In genomic region chr2:232576995-232577394, GRCh38 we compare ENCODE assay signal across 23 cellular contexts. TPM values are rescaled to one million over a fixed set of nuclear protein-coding genes. Genes with fewer than 3 reads are reported as not detected.
DNase-seq lines count a peak whose midpoint lies in the region; ATAC-seq, FAIRE-seq and TF ChIP-seq lines count a peak whose summit lies in the region.
"Had no signal": no experiment of that assay in that cellular context is flagged by ENCODE, and none has a peak within 500 bp of the region (broad histone marks: within the 10 kb centered on the region; RNA-seq: fewer than 3 reads in every experiment).

No MANE protein-coding gene starts in this region.

- H3K4me1 Mint-ChIP-seq in H9 = no peaks in the 10 kb centered on the region
- H3K4me1 Mint-ChIP-seq: activated naive CD4-positive, alpha-beta T cell treated with anti-CD3 and anti-CD28 coated beads, Interleukin-2, amount 50 U/mL, for 24 hours had no signal

- no peak overlapping the region for H3K4me2 ChIP-seq in H9 (ENCODE audit: insufficient read depth, insufficient read length, low read length)

- H3K18ac ChIP-seq in H9 (ENCODE audit: insufficient read length, low read depth, low read length) = no peak overlapping the region

- H2AFZ ChIP-seq in H9 (ENCODE audit: low read length) = no peak overlapping the region
- H2AFZ ChIP-seq: parathyroid adenoma had no signal

- no peak overlapping the region for H3K4ac ChIP-seq in H9 (ENCODE audit: low read depth, low read length)

- ATAC-seq in GM18498 (IDR thresholded peaks at IDR 0.05; ENCODE audit: unreplicated experiment) = no peak
- ATAC-seq: activated CD8-positive, alpha-beta T cell treated with anti-CD3 and anti-CD28 coated beads for 36 hours; activated T-cell treated with anti-CD3 and anti-CD28 coated beads, Interleukin-2, amount 50 U/mL, for 4 hours; left lung had no signal

- H4K20me1 ChIP-seq in H9 (ENCODE audit: control insufficient read depth, insufficient read depth, insufficient read length) = no peaks in the 10 kb centered on the region

- H3K56ac ChIP-seq in H9 (ENCODE audit: insufficient read length, low read depth, low read length) = no peak overlapping the region

- H3K4me1 ChIP-seq in skeletal muscle tissue (ENCODE audit: control insufficient read depth in 3 of 3, insufficient read depth in 3 of 3, low read length in 3 of 3) = peaks cover 28 to 52% (median 36%) of the 10 kb centered on the region in 3 donors
- H3K4me1 ChIP-seq in H9 (ENCODE audit: insufficient read depth, low read length) = no peaks in the 10 kb centered on the region
- H3K4me1 ChIP-seq: spleen had no signal

- no peaks in the 10 kb centered on the region for H3K79me1 ChIP-seq in H9 (ENCODE audit: insufficient read depth, low read depth, low read length, poor library complexity, severe bottlenecking)

- no peaks in the 10 kb centered on the region for H3K9me3 Mint-ChIP-seq in H9
- H3K9me3 Mint-ChIP-seq: activated CD8-positive, alpha-beta T cell treated with anti-CD3 and anti-CD28 coated beads for 36 hours; activated naive CD4-positive, alpha-beta T cell treated with anti-CD3 and anti-CD28 coated beads, Interleukin-2, amount 50 U/mL, for 24 hours; activated T-cell treated with anti-CD3 and anti-CD28 coated beads, Interleukin-2, amount 50 U/mL, for 4 hours had no signal

- H3K14ac ChIP-seq in H9 (ENCODE audit: insufficient read depth, low read length) = no peak overlapping the region

- DNase-seq in HTR-8/SVneo (ENCODE audit: insufficient read length, low spot score) = peak; percentile 30
- peak; percentile 24 for DNase-seq in bronchial epithelial cell (ENCODE audit: low read depth)
- DNase-seq in islet precursor cell = peak; percentile 71
- DNase-seq in H9 = no peak
- no peak for DNase-seq in stimulated activated CD8-positive, alpha-beta memory T cell treated with anti-CD3 and anti-CD28 coated beads, Interleukin-4, amount 100 ng/mL, for 48 hours
- DNase-seq: activated CD8-positive, alpha-beta T cell treated with anti-CD3 and anti-CD28 coated beads for 36 hours; activated T-cell treated with anti-CD3 and anti-CD28 coated beads, Interleukin-2, amount 50 U/mL, for 4 hours; effector memory CD4-positive, alpha-beta T cell; foreskin melanocyte; HCEC 1CT; left lung; NCI-H2029; NCI-H510A; spleen; WERI-Rb-1 had no signal

- H3K36me3 ChIP-seq in bronchial epithelial cell (ENCODE audit: control insufficient read depth, insufficient read depth, low read length) = no peaks in the 10 kb centered on the region
- peaks cover 12 to 28% (median 14%) of the 10 kb centered on the region in 3 donors for H3K36me3 ChIP-seq in skeletal muscle tissue (ENCODE audit: control insufficient read depth in 3 of 3, insufficient read depth in 3 of 3, low read length in 3 of 3)

- no peak overlapping the region for H2AK5ac ChIP-seq in H9 (ENCODE audit: insufficient read length, low read length)

- H4K91ac ChIP-seq in H9 (ENCODE audit: insufficient read length, low read depth, low read length) = no peak overlapping the region

- peak overlapping the region in 2 of 3 donors; percentile 1 to 4 for H3K9ac ChIP-seq in skeletal muscle tissue (ENCODE audit: low read depth in 1 of 3, low read length in 3 of 3)
- no peak overlapping the region for H3K9ac ChIP-seq in H9 (ENCODE audit: extremely low read depth, insufficient read length, low read length)
- H3K9ac ChIP-seq: parathyroid adenoma had no signal

- H3K23me2 ChIP-seq in H9 (ENCODE audit: insufficient read length, low read depth, low read length, poor library complexity, severe bottlenecking) = no peaks in the 10 kb centered on the region

- H3K23ac ChIP-seq in H9 (ENCODE audit: insufficient read length, low read depth, low read length) = no peak overlapping the region

- H3K27me3 Mint-ChIP-seq in H9 (ENCODE audit: low read depth) = no peaks in the 10 kb centered on the region
- H3K27me3 Mint-ChIP-seq: activated CD8-positive, alpha-beta T cell treated with anti-CD3 and anti-CD28 coated beads for 36 hours; activated naive CD4-positive, alpha-beta T cell treated with anti-CD3 and anti-CD28 coated beads, Interleukin-2, amount 50 U/mL, for 24 hours; B cell had no signal

- no peak overlapping the region for H2BK12ac ChIP-seq in H9 (ENCODE audit: insufficient read length, low read depth, low read length)

- H3K4me3 ChIP-seq in bronchial epithelial cell (ENCODE audit: low read depth, low read length) (no peak overlapping the region), skeletal muscle tissue (ENCODE audit: low read length in 3 of 3) (no peak overlapping the region)
- H3K4me3 ChIP-seq: left lung, spleen, thoracic aorta had no signal

- no peak overlapping the region for H3K4me3 Mint-ChIP-seq in H9
- H3K4me3 Mint-ChIP-seq: activated CD8-positive, alpha-beta T cell treated with anti-CD3 and anti-CD28 coated beads for 36 hours; activated naive CD4-positive, alpha-beta T cell treated with anti-CD3 and anti-CD28 coated beads, Interleukin-2, amount 50 U/mL, for 24 hours; activated T-cell treated with anti-CD3 and anti-CD28 coated beads, Interleukin-2, amount 50 U/mL, for 4 hours; B cell had no signal

- whole genome bisulfite sequencing in H9 (ENCODE audit: extremely low coverage, insufficient read length, low lambda C conversion rate) = no CpG with 5 or more reads among the region's 2 CpGs

- FAIRE-seq in HTR-8/SVneo (lab: Jason Lieb, UNC) = peak; percentile 42
- no peak for FAIRE-seq in bronchial epithelial cell (lab: Jason Lieb, UNC)

- H2BK5ac ChIP-seq in H9 (ENCODE audit: insufficient read length, low read length) = no peak overlapping the region

- peaks cover 4 to 59% (median 37%) of the 10 kb centered on the region in 3 experiments; a peak in 6 of 7 replicates for H3K36me3 Mint-ChIP-seq in H9 (ENCODE audit: insufficient read depth in 1 of 3, low read depth in 3 of 3)

- H4K5ac ChIP-seq in H9 (ENCODE audit: insufficient read length, low read depth, low read length) = no peak overlapping the region

- no peak overlapping the region for H3K27ac Mint-ChIP-seq in H9
- H3K27ac Mint-ChIP-seq: activated CD8-positive, alpha-beta T cell treated with anti-CD3 and anti-CD28 coated beads for 36 hours; activated naive CD4-positive, alpha-beta T cell treated with anti-CD3 and anti-CD28 coated beads, Interleukin-2, amount 50 U/mL, for 24 hours; B cell had no signal

- no peak overlapping the region for H4K8ac ChIP-seq in H9 (replicated peaks; ENCODE audit: insufficient read length, low read depth, low read length)

- no peak overlapping the region for H2BK15ac ChIP-seq in H9 (ENCODE audit: low read depth, low read length)

- H2BK120ac ChIP-seq in H9 (ENCODE audit: low read depth, low read length, poor library complexity, severe bottlenecking) = no peak overlapping the region

- H3K27me3 ChIP-seq in bronchial epithelial cell (ENCODE audit: control insufficient read depth, insufficient read depth, low read length) (no peaks in the 10 kb centered on the region), skeletal muscle tissue (ENCODE audit: control insufficient read depth in 3 of 3, insufficient read depth in 3 of 3, low read length in 3 of 3) (no peaks in the 10 kb centered on the region), H9 (ENCODE audit: insufficient read depth, low read length) (no peaks in the 10 kb centered on the region)
- H3K27me3 ChIP-seq: left lung, spleen had no signal

- H3K9me3 ChIP-seq in skeletal muscle tissue (ENCODE audit: control insufficient read depth in 3 of 3, low read length in 3 of 3) (no peaks in the 10 kb centered on the region), H9 (ENCODE audit: control insufficient read depth, low read depth, low read length) (no peaks in the 10 kb centered on the region)
- H3K9me3 ChIP-seq: left lung, spleen, thoracic aorta had no signal

- H3K79me2 ChIP-seq in H9 (ENCODE audit: insufficient read depth, low read length) = no peaks in the 10 kb centered on the region
- H3K79me2 ChIP-seq: parathyroid adenoma had no signal

- no peak for TF ChIP-seq CTCF in bronchial epithelial cell (IDR thresholded peaks at IDR 0.05; ENCODE audit: insufficient read depth, low read length, severe bottlenecking)
- no peak for TF ChIP-seq CTCF in H9 (conservative IDR thresholded peaks at IDR 0.05)

- H3K27ac ChIP-seq in skeletal muscle tissue (ENCODE audit: low read depth, low read length) (peak overlapping the region; percentile 81), H9 (ENCODE audit: insufficient read length, low read depth, low read length) (no peak overlapping the region)
- H3K27ac ChIP-seq: left lung, parathyroid adenoma, spleen, thoracic aorta, WERI-Rb-1 had no signal

- H2BK20ac ChIP-seq in H9 (ENCODE audit: low read depth, low read length, poor library complexity, severe bottlenecking) = no peak overlapping the region

- no peak overlapping the region for H3T11ph ChIP-seq in H9 (ENCODE audit: low read length)

RNA-seq across cellular contexts. Expression of gene EIF4E2, which starts 26.5 kb away (rescaled TPM):
- total RNA-seq in bronchial epithelial cell (45.3 and 89.0 TPM in 2 replicates), skeletal muscle tissue (204 TPM), H9 (2021) (108 and 109 TPM in 2 replicates)

RNA-seq across cellular contexts. Expression of gene TIGD1, which starts 26.6 kb away (rescaled TPM):
- total RNA-seq in bronchial epithelial cell = 1.1 and 1.5 TPM in 2 replicates
- total RNA-seq in skeletal muscle tissue = 3.7 TPM
- 4.8 and 6.3 TPM in 2 replicates for total RNA-seq in H9 (2021)

RNA-seq across cellular contexts. Expression of gene CHRNG, which starts 37.5 kb away (rescaled TPM):
- total RNA-seq in bronchial epithelial cell (not detected in 2 replicates), skeletal muscle tissue (35.5 TPM), H9 (2021) (not detected in 2 replicates)
- total RNA-seq: activated CD8-positive, alpha-beta T cell treated with anti-CD3 and anti-CD28 coated beads for 36 hours; activated T-cell treated with anti-CD3 and anti-CD28 coated beads, Interleukin-2, amount 50 U/mL, for 4 hours; B cell; cardiac septum; left lung; spleen; T-helper 1 cell treated with Interleukin-12 subunit alpha and Interleukin-12 subunit beta and Interleukin-4 antibody, amounts not matched to agents 30 ng/mL and 1 ng/mL, for 36 hours; thoracic aorta had no signal

RNA-seq across cellular contexts. Expression of gene CHRND, which starts 51.0 kb away (rescaled TPM):
- total RNA-seq in bronchial epithelial cell = not detected in 2 replicates
- total RNA-seq in skeletal muscle tissue = 32.9 TPM
- total RNA-seq in H9 (2021) = not detected in 2 replicates
- total RNA-seq: activated CD8-positive, alpha-beta T cell treated with anti-CD3 and anti-CD28 coated beads for 36 hours; activated T-cell treated with anti-CD3 and anti-CD28 coated beads, Interleukin-2, amount 50 U/mL, for 4 hours; B cell; left lung; T-helper 1 cell treated with Interleukin-12 subunit alpha and Interleukin-12 subunit beta and Interleukin-4 antibody, amounts not matched to agents 30 ng/mL and 1 ng/mL, for 36 hours; thoracic aorta had no signal

RNA-seq across cellular contexts. Expression of gene EFHD1, which starts 56.4 kb away (rescaled TPM):
- total RNA-seq in bronchial epithelial cell = not detected in 2 replicates
- 2.1 TPM for total RNA-seq in skeletal muscle tissue
- total RNA-seq in H9 (2021) = 2.7 and 2.8 TPM in 2 replicates
- total RNA-seq: B cell had no signal

Comparison
In these comparisons a context has a peak if more than half of its experiments do, and no peak if none do; other contexts are left out.
1. DNase-seq: peak in HTR-8/SVneo (single experiment), bronchial epithelial cell (single experiment) and islet precursor cell (single experiment); none in H9 (single experiment) and stimulated activated CD8-positive, alpha-beta memory T cell treated with anti-CD3 and anti-CD28 coated beads, Interleukin-4, amount 100 ng/mL, for 48 hours (single experiment).
2. RNA of gene CHRNG, which starts 37.5 kb away (total RNA-seq): 35.5 TPM in skeletal muscle tissue (single experiment); not detected in bronchial epithelial cell and not detected in H9; every median in the first group is over 10 times any median in the second.